In genomic region chr9:35756275-35756742, GRCh38 we compare ENCODE assay signal across 6 cellular contexts. TPM values are rescaled to one million over a fixed set of nuclear protein-coding genes. Genes with fewer than 3 reads are reported as not detected.
DNase-seq lines count a peak whose midpoint lies in the region; ATAC-seq and TF ChIP-seq lines count a peak whose summit lies in the region.

No MANE protein-coding gene starts in this region.

- in situ Hi-C loops in astrocyte of the spinal cord (cut with HindIII; ENCODE audit: low sequenced_read_pairs): no loop called here

- H3K4me3 ChIP-seq in astrocyte of the spinal cord (ENCODE audit: low read depth, low read length): peak overlapping the region; percentile 47

- peaks cover 29 to 34% of the 10 kb centered on the region in 2 donors for H3K4me1 Mint-ChIP-seq in natural killer cell

- intact Hi-C loops in natural killer cell (cut with micrococcal nuclease): loop anchor here (2.0 kb wide), 1 partner anchor 24 kb away; the partner anchor contains the start of genes CREB3 and TLN1

- no peaks in the 10 kb centered on the region for H3K9me3 Mint-ChIP-seq in natural killer cell

- H3K4me3 Mint-ChIP-seq in natural killer cell: peak overlapping the region; percentile 97

- peak overlapping the region; percentile 75 to 97 for H3K27ac Mint-ChIP-seq in natural killer cell

- H3K36me3 Mint-ChIP-seq in natural killer cell: no peaks in the 10 kb centered on the region

- TF ChIP-seq CTCF in astrocyte of the spinal cord (IDR thresholded peaks at IDR 0.05; ENCODE audit: low read depth, low read length): peak; percentile 70
- TF ChIP-seq CTCF in natural killer cell (IDR thresholded peaks at IDR 0.05): peak; percentile 71

- ATAC-seq in natural killer cell: peak; percentile 89 to 92 (median 90)
- no peak for ATAC-seq in HG02970 (IDR thresholded peaks at IDR 0.05; ENCODE audit: low FRiP score, unreplicated experiment)

- H3K27me3 Mint-ChIP-seq in natural killer cell (ENCODE audit: low read depth in 2 of 2): no peaks in the 10 kb centered on the region

- DNase-seq in CD1c-positive myeloid dendritic cell (ENCODE audit: extremely low spot score) (peak; percentile 53), HuH-7 (ENCODE audit: low spot score) (peak; percentile 74), astrocyte of the spinal cord (ENCODE audit: low read depth, low spot score) (no peak), natural killer cell (peak; percentile 59), NOMO-1 (lab: John Stamatoyannopoulos, UW; ENCODE audit: unreplicated experiment in 2 of 2) (no peak)

RNA-seq across cellular contexts. Expression of gene MSMP, which starts 2.2 kb away (rescaled TPM):
- total RNA-seq in natural killer cell: not detected

RNA-seq across cellular contexts. Expression of gene RGP1, which starts 7.2 kb away (rescaled TPM):
- total RNA-seq in natural killer cell: 10 to 100 TPM; 22.3 to 26.4 (median 23.3) TPM

RNA-seq across cellular contexts. Expression of gene GBA2, which starts 7.3 kb away (rescaled TPM):
- total RNA-seq in natural killer cell: 100 to 1,000 TPM in 2 of 3 donors, 10 to 100 TPM in 1; 76.4 to 118 (median 101) TPM

RNA-seq across cellular contexts. Expression of gene CREB3, which starts 23.8 kb away (rescaled TPM):
- total RNA-seq in natural killer cell: 10 to 100 TPM; 15.7 to 19.7 (median 18.8) TPM

RNA-seq across cellular contexts. Expression of gene TLN1, which starts 24.3 kb away (rescaled TPM):
- 100 to 1,000 TPM; 509 to 552 (median 528) TPM for total RNA-seq in natural killer cell

Comparison
In these comparisons a context has a peak if more than half of its experiments do, and no peak if none do; other contexts are left out.
1. DNase-seq: peak in CD1c-positive myeloid dendritic cell (single experiment), HuH-7 (single experiment) and natural killer cell (single experiment); none in astrocyte of the spinal cord (single experiment) and NOMO-1 (0 of 2).